12 cellular contexts compared by ENCODE assay signal in genomic region chr11:65298655-65299179, GRCh38. TPM values are rescaled to one million over a fixed set of nuclear protein-coding genes. Genes with fewer than 3 reads are reported as not detected.
A peak's percentile ranks its signal among the peaks of the same experiment; 100 is the strongest.
DNase-seq lines count a peak whose midpoint lies in the region; ATAC-seq and TF ChIP-seq lines count a peak whose summit lies in the region.
"Had no signal": no experiment of that assay in that cellular context is flagged by ENCODE, and none has a peak within 500 bp of the region (broad histone marks: within the 10 kb centered on the region; RNA-seq: fewer than 3 reads in every experiment).

No MANE protein-coding gene starts in this region.

- TF ChIP-seq EP300 in sigmoid colon (IDR thresholded peaks at IDR 0.05) = peak in 3 of 4 donors; percentile 8 to 57 (median 35)

- peak overlapping the region; percentile 29 for H3K27ac ChIP-seq in CD4-positive, CD25-positive, alpha-beta regulatory T cell (ENCODE audit: insufficient read depth, low read length, poor library complexity, severe bottlenecking)
- peak overlapping the region; percentile 87 for H3K27ac ChIP-seq in cingulate gyrus (ENCODE audit: low read depth, low read length)
- peak overlapping the region; percentile 83 for H3K27ac ChIP-seq in layer of hippocampus (ENCODE audit: low read depth, low read length)
- H3K27ac ChIP-seq in sigmoid colon = peak overlapping the region; percentile 89 to 95 (median 94)
- no peak overlapping the region for H3K27ac ChIP-seq in testis

- peaks cover 0 to 1% (median 0%) of the 10 kb centered on the region in 7 donors for H3K9me3 Mint-ChIP-seq in CD4-positive, CD25-positive, alpha-beta regulatory T cell
- H3K9me3 Mint-ChIP-seq: activated T-cell treated with anti-CD3 and anti-CD28 coated beads, Interleukin-2, amount 50 U/mL, for 24 hours; CD8-positive, alpha-beta memory T cell had no signal

- H3K36me3 Mint-ChIP-seq in CD4-positive, CD25-positive, alpha-beta regulatory T cell = peaks cover 24% of the 10 kb centered on the region

- no peaks in the 10 kb centered on the region for H3K4me1 ChIP-seq in CD4-positive, CD25-positive, alpha-beta regulatory T cell (ENCODE audit: control insufficient read depth, insufficient read depth, low read length, poor library complexity, severe bottlenecking)
- H3K4me1 ChIP-seq in sigmoid colon (peaks cover 0 to 92% (median 92%) of the 10 kb centered on the region in 4 donors), testis (peaks cover 44% of the 10 kb centered on the region)

- WGBS in sigmoid colon, 2 donors = 75 to 88% methylated on average over 12 of the region's 12 CpGs
- 51 to 53% methylated on average over 10 to 12 of the region's 12 CpGs for WGBS in testis, 2 donors

- no peaks in the 10 kb centered on the region for H3K9me3 ChIP-seq in CD4-positive, CD25-positive, alpha-beta regulatory T cell (ENCODE audit: control insufficient read depth in 2 of 2, low read length in 2 of 2)
- no peaks in the 10 kb centered on the region for H3K9me3 ChIP-seq in sigmoid colon
- H3K9me3 ChIP-seq in testis = no peaks in the 10 kb centered on the region

- H3K4me3 Mint-ChIP-seq in CD4-positive, CD25-positive, alpha-beta regulatory T cell = no peak overlapping the region
- H3K4me3 Mint-ChIP-seq: activated T-cell treated with anti-CD3 and anti-CD28 coated beads, Interleukin-2, amount 50 U/mL, for 24 hours; CD8-positive, alpha-beta memory T cell had no signal

- H3K27me3 ChIP-seq in CD4-positive, CD25-positive, alpha-beta regulatory T cell (ENCODE audit: control insufficient read depth, insufficient read depth, low read length) = no peaks in the 10 kb centered on the region
- H3K27me3 ChIP-seq in layer of hippocampus (ENCODE audit: control insufficient read depth, insufficient read depth, low read length) = no peaks in the 10 kb centered on the region
- no peaks in the 10 kb centered on the region for H3K27me3 ChIP-seq in sigmoid colon
- no peaks in the 10 kb centered on the region for H3K27me3 ChIP-seq in testis

- H3K4me3 ChIP-seq in CD4-positive, CD25-positive, alpha-beta regulatory T cell (ENCODE audit: low read depth, low read length) = no peak overlapping the region
- peak overlapping the region in 3 of 4 donors; percentile 6 to 32 (median 7) for H3K4me3 ChIP-seq in sigmoid colon
- no peak overlapping the region for H3K4me3 ChIP-seq in testis

- H3K27me3 Mint-ChIP-seq in CD4-positive, CD25-positive, alpha-beta regulatory T cell = no peaks in the 10 kb centered on the region
- H3K27me3 Mint-ChIP-seq: activated T-cell treated with anti-CD3 and anti-CD28 coated beads, Interleukin-2, amount 50 U/mL, for 24 hours; CD8-positive, alpha-beta memory T cell had no signal

- H3K27ac Mint-ChIP-seq in CD4-positive, CD25-positive, alpha-beta regulatory T cell = no peak overlapping the region
- H3K27ac Mint-ChIP-seq: activated T-cell treated with anti-CD3 and anti-CD28 coated beads, Interleukin-2, amount 50 U/mL, for 24 hours; CD8-positive, alpha-beta memory T cell had no signal

- H3K36me3 ChIP-seq in CD4-positive, CD25-positive, alpha-beta regulatory T cell (ENCODE audit: control insufficient read depth, insufficient read depth, low read length) = peaks cover 44% of the 10 kb centered on the region
- H3K36me3 ChIP-seq in sigmoid colon (no peaks in the 10 kb centered on the region), testis (ENCODE audit: low read depth, missing control alignments) (no peaks in the 10 kb centered on the region)

- TF ChIP-seq POLR2A in sigmoid colon (IDR thresholded peaks at IDR 0.05) (no peak), testis (IDR thresholded peaks at IDR 0.05) (no peak)

- H3K4me1 Mint-ChIP-seq in CD4-positive, CD25-positive, alpha-beta regulatory T cell = no peaks in the 10 kb centered on the region
- H3K4me1 Mint-ChIP-seq: CD8-positive, alpha-beta memory T cell had no signal

- TF ChIP-seq CTCF in sigmoid colon (IDR thresholded peaks at IDR 0.05) = no peak
- no peak for TF ChIP-seq CTCF in testis (IDR thresholded peaks at IDR 0.05)

- intact Hi-C loops in sigmoid colon (cut with DNase I) = loop anchor here (10.0 kb wide), 1 partner anchor 206 kb away; no protein-coding TSS in a partner anchor
- intact Hi-C loops in testis (cut with DNase I; ENCODE audit: low total_unique reads) = no loop called here

- ATAC-seq in CD4-positive, CD25-positive, alpha-beta regulatory T cell (ENCODE audit: low read depth in 2 of 2) = no peak
- ATAC-seq in HG02571 (IDR thresholded peaks at IDR 0.05; ENCODE audit: unreplicated experiment) = no peak
- no peak for ATAC-seq in HG02798 (IDR thresholded peaks at IDR 0.05; ENCODE audit: poor library complexity, unreplicated experiment)
- ATAC-seq: HCT116 had no signal

- no peak for DNase-seq in CD4-positive, CD25-positive, alpha-beta regulatory T cell
- DNase-seq in sigmoid colon (peak; percentile 96), epidermal melanocyte (ENCODE audit: insufficient read length, low spot score) (no peak), testis (no peak)
- DNase-seq: activated T-cell treated with anti-CD3 and anti-CD28 coated beads, Interleukin-2, amount 50 U/mL, for 24 hours; CD8-positive, alpha-beta memory T cell; NCI-H510A had no signal

RNA-seq across cellular contexts. Expression of gene CDC42EP2, which starts 15.9 kb away (rescaled TPM):
- 1.9 TPM for total RNA-seq in CD4-positive, CD25-positive, alpha-beta regulatory T cell
- polyA plus RNA-seq in CD4-positive, CD25-positive, alpha-beta regulatory T cell = not detected
- 10 to 100 TPM; 11.0 to 29.1 (median 16.5) TPM for total RNA-seq in sigmoid colon
- polyA plus RNA-seq in sigmoid colon = 10 to 100 TPM in 2 of 3 donors, 1 to 10 TPM in 1; 8.8 to 15.0 (median 11.4) TPM
- total RNA-seq in testis = 1 to 10 TPM; 3.5 to 4.4 TPM
- 5.1 TPM for polyA plus RNA-seq in testis (ENCODE audit: insufficient read depth, low read depth, low replicate concordance)
- polyA plus RNA-seq: CD8-positive, alpha-beta memory T cell had no signal

RNA-seq across cellular contexts. Expression of gene DPF2, which starts 34.9 kb away (rescaled TPM):
- total RNA-seq in CD4-positive, CD25-positive, alpha-beta regulatory T cell = 67.0 TPM
- 10 to 100 TPM; 70.3 to 81.4 (median 74.9) TPM for polyA plus RNA-seq in CD4-positive, CD25-positive, alpha-beta regulatory T cell
- total RNA-seq in sigmoid colon = 10 to 100 TPM; 28.5 to 51.2 (median 40.5) TPM
- 10 to 100 TPM; 13.8 to 25.4 (median 14.1) TPM for polyA plus RNA-seq in sigmoid colon
- 10 to 100 TPM; 86.8 to 91.2 TPM for total RNA-seq in testis
- polyA plus RNA-seq in testis (ENCODE audit: insufficient read depth, low read depth, low replicate concordance) = 94.5 TPM

RNA-seq across cellular contexts. Expression of gene POLA2, which starts 37.0 kb away (rescaled TPM):
- 25.7 TPM for total RNA-seq in CD4-positive, CD25-positive, alpha-beta regulatory T cell
- polyA plus RNA-seq in CD4-positive, CD25-positive, alpha-beta regulatory T cell = 10 to 100 TPM in 3 of 4 donors, 1 to 10 TPM in 1; 8.3 to 13.4 (median 12.8) TPM
- total RNA-seq in sigmoid colon (1 to 10 TPM; 3.6 to 8.8 (median 4.8) TPM), testis (10 to 100 TPM; 24.2 to 27.6 TPM)
- polyA plus RNA-seq in sigmoid colon (10 to 100 TPM in 1 of 3 donors, 1 to 10 TPM in 2; 4.6 to 13.4 (median 5.4) TPM), testis (ENCODE audit: insufficient read depth, low read depth, low replicate concordance) (21.9 TPM)

RNA-seq across cellular contexts. Expression of gene TIGD3, which starts 55.8 kb away (rescaled TPM):
- total RNA-seq in CD4-positive, CD25-positive, alpha-beta regulatory T cell = 0.37 TPM
- under 1 TPM; 0.19 to 0.90 (median 0.59) TPM for polyA plus RNA-seq in CD4-positive, CD25-positive, alpha-beta regulatory T cell
- total RNA-seq in sigmoid colon = under 1 TPM in 3 of 4 donors, not detected in 1; 0.14 to 0.36 (median 0.33) TPM
- polyA plus RNA-seq in sigmoid colon = under 1 TPM in 2 of 3 donors, not detected in 1; 0.69 to 0.96 TPM
- 1 to 10 TPM; 5.3 to 7.6 TPM for total RNA-seq in testis
- 7.1 TPM for polyA plus RNA-seq in testis (ENCODE audit: insufficient read depth, low read depth, low replicate concordance)

Comparison
In these comparisons a context has a peak if more than half of its experiments do, and no peak if none do; other contexts are left out.
1. H3K27ac ChIP-seq: peak in CD4-positive, CD25-positive, alpha-beta regulatory T cell (single experiment), cingulate gyrus (single experiment), layer of hippocampus (single experiment) and sigmoid colon (4 of 4); none in testis (0 of 2).
2. H3K4me3 ChIP-seq: peak in sigmoid colon (3 of 4); none in CD4-positive, CD25-positive, alpha-beta regulatory T cell (single experiment) and testis (0 of 2).